1 cellular context compared by ENCODE assay signal in genomic region chr5:181210148-181210547, GRCh38. TPM values are rescaled to one million over a fixed set of nuclear protein-coding genes. Genes with fewer than 3 reads are reported as not detected.
"Had no signal": no experiment of that assay in that cellular context is flagged by ENCODE, and none has a peak within 500 bp of the region (broad histone marks: within the 10 kb centered on the region; RNA-seq: fewer than 3 reads in every experiment).

No MANE protein-coding gene starts in this region.

RNA-seq across cellular contexts. Expression of gene TRIM7, which starts 5.2 kb away (rescaled TPM):
- total RNA-seq: H9 had no signal
